1 cellular context compared by ENCODE assay signal in the genomic region with DNA sequence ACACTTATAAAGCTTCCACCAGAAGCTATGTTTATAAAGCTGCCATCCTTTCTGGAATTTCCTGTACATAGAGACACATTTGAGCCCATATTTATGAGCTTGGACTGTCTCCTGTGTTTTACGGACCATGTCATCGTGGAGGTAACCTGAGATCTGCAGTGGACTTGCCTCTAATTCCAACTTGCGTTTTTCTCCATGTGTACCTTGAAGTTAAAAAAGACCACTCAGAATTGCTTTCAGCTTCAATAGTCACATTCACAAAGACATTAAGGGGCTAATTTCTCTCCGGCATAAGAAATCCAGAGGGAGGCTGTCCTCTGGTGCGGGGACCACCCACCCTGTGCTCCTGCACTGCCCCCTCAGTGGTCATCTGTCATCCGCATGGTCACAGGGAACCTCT.
TF ChIP-seq lines count a peak whose summit lies in the region.

No MANE protein-coding gene starts in this region.

TF ChIP-seq in GM12878, 131 proteins besides CTCF, POLR2A, EP300 and RAD21:
- TF ChIP-seq CBX3 (IDR thresholded peaks at IDR 0.05; ENCODE audit: borderline replicate concordance, low read depth) (no peak), ZZZ3 (IDR thresholded peaks at IDR 0.05; ENCODE audit: control insufficient read depth, insufficient read length, low read depth) (no peak), BCL11A (IDR thresholded peaks at IDR 0.05; ENCODE audit: low read depth, low read length) (no peak), YBX1 (IDR thresholded peaks at IDR 0.05) (no peak), POU2F2 (IDR thresholded peaks at IDR 0.05; ENCODE audit: borderline replicate concordance, low read depth, low read length) (no peak)
- TF ChIP-seq, protein P1, sequence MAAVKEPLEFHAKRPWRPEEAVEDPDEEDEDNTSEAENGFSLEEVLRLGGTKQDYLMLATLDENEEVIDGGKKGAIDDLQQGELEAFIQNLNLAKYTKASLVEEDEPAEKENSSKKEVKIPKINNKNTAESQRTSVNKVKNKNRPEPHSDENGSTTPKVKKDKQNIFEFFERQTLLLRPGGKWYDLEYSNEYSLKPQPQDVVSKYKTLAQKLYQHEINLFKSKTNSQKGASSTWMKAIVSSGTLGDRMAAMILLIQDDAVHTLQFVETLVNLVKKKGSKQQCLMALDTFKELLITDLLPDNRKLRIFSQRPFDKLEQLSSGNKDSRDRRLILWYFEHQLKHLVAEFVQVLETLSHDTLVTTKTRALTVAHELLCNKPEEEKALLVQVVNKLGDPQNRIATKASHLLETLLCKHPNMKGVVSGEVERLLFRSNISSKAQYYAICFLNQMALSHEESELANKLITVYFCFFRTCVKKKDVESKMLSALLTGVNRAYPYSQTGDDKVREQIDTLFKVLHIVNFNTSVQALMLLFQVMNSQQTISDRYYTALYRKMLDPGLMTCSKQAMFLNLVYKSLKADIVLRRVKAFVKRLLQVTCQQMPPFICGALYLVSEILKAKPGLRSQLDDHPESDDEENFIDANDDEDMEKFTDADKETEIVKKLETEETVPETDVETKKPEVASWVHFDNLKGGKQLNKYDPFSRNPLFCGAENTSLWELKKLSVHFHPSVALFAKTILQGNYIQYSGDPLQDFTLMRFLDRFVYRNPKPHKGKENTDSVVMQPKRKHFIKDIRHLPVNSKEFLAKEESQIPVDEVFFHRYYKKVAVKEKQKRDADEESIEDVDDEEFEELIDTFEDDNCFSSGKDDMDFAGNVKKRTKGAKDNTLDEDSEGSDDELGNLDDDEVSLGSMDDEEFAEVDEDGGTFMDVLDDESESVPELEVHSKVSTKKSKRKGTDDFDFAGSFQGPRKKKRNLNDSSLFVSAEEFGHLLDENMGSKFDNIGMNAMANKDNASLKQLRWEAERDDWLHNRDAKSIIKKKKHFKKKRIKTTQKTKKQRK (IDR thresholded peaks at IDR 0.05; ENCODE audit: low read depth, low read length), result no peak
- TF ChIP-seq, protein P2, sequence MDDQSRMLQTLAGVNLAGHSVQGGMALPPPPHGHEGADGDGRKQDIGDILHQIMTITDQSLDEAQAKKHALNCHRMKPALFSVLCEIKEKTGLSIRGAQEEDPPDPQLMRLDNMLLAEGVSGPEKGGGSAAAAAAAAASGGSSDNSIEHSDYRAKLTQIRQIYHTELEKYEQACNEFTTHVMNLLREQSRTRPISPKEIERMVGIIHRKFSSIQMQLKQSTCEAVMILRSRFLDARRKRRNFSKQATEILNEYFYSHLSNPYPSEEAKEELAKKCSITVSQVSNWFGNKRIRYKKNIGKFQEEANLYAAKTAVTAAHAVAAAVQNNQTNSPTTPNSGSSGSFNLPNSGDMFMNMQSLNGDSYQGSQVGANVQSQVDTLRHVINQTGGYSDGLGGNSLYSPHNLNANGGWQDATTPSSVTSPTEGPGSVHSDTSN (IDR thresholded peaks at IDR 0.05; ENCODE audit: insufficient replicate concordance, low read depth, low read length), result no peak
- TF ChIP-seq, protein P3, sequence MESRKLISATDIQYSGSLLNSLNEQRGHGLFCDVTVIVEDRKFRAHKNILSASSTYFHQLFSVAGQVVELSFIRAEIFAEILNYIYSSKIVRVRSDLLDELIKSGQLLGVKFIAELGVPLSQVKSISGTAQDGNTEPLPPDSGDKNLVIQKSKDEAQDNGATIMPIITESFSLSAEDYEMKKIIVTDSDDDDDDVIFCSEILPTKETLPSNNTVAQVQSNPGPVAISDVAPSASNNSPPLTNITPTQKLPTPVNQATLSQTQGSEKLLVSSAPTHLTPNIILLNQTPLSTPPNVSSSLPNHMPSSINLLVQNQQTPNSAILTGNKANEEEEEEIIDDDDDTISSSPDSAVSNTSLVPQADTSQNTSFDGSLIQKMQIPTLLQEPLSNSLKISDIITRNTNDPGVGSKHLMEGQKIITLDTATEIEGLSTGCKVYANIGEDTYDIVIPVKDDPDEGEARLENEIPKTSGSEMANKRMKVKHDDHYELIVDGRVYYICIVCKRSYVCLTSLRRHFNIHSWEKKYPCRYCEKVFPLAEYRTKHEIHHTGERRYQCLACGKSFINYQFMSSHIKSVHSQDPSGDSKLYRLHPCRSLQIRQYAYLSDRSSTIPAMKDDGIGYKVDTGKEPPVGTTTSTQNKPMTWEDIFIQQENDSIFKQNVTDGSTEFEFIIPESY (IDR thresholded peaks at IDR 0.05), result no peak
